ENCODE assay signal across 1 cellular context in the genomic region with DNA sequence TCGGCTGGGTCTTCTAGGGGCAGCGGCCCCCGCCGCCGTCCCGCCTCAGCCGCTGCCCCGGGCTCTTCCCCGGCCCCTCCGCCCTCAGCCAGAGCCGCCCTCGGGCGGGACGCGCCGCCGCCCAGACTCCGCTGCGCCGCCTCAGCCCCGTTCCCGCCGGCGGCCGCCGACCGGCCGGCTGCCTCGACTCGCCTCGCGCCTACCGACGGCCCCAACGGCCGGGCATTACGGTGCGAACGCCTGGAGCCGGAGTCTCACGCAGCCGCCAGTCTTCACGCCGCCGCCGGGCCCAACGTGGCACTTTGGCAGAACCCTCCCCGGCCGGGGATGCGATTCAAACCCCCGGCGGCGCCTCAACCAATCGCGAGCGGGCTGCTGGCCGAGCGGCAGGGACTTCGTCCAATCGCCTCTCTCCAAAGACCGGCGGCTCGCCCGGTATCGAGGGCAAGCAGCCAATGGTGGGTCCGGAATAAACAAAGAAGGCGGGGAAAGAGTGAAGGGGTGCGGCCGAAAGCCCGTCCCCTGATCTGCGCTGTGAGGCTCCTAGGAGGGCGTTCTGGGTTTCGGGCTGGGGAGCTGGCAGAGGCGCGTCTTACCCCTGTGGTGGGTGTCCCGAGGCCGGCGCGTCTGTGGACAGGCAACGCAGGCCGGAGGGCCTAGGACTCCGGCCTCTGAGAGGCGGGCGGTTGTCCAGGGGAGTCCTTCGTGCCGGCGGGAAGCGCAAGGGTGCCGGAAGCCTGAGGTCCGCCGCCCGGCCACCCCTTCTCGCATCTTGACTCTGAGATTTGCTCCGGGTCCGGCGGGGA.
TF ChIP-seq lines count a peak whose summit lies in the region.

TSS of gene CDR2 (minus strand) at position 309 of the 806 bp plus-strand sequence. CDS start 310 bp downstream, outside the sequence.

TF ChIP-seq in HepG2, 621 proteins besides CTCF, POLR2A, EP300 and RAD21 (continued from another document and continues in another):
- peak; percentile 51; the same call in 1 of the 2 replicates for TF ChIP-seq NCOR1 (IDR thresholded peaks at IDR 0.05; ENCODE audit: borderline replicate concordance, low read length)
- TF ChIP-seq MAFK (conservative IDR thresholded peaks at IDR 0.05 in 1 of 2, IDR thresholded peaks at IDR 0.05 in 1 of 2; ENCODE audit: low read length in 2 of 2), result no peak
- peak; percentile 65 for TF ChIP-seq ZNF143 (CRISPR knock-in tag; IDR thresholded peaks at IDR 0.05)
- no peak for TF ChIP-seq ZNF589 (CRISPR knock-in tag; conservative IDR thresholded peaks at IDR 0.05)
- TF ChIP-seq ZNF7 (CRISPR knock-in tag; IDR thresholded peaks at IDR 0.05), result no peak
- TF ChIP-seq HHEX (CRISPR knock-in tag; IDR thresholded peaks at IDR 0.05), result no peak
- TF ChIP-seq EZH2 (conservative IDR thresholded peaks at IDR 0.05; ENCODE audit: low read depth, low read length), result no peak
- TF ChIP-seq, protein P1, sequence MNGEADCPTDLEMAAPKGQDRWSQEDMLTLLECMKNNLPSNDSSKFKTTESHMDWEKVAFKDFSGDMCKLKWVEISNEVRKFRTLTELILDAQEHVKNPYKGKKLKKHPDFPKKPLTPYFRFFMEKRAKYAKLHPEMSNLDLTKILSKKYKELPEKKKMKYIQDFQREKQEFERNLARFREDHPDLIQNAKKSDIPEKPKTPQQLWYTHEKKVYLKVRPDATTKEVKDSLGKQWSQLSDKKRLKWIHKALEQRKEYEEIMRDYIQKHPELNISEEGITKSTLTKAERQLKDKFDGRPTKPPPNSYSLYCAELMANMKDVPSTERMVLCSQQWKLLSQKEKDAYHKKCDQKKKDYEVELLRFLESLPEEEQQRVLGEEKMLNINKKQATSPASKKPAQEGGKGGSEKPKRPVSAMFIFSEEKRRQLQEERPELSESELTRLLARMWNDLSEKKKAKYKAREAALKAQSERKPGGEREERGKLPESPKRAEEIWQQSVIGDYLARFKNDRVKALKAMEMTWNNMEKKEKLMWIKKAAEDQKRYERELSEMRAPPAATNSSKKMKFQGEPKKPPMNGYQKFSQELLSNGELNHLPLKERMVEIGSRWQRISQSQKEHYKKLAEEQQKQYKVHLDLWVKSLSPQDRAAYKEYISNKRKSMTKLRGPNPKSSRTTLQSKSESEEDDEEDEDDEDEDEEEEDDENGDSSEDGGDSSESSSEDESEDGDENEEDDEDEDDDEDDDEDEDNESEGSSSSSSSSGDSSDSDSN (CRISPR knock-in tag; IDR thresholded peaks at IDR 0.05), result peak; percentile 97
- peak; percentile 57; the same call in 1 of the 2 replicates for TF ChIP-seq CERS6 (CRISPR knock-in tag; IDR thresholded peaks at IDR 0.05)
- TF ChIP-seq PAX8 (CRISPR knock-in tag; IDR thresholded peaks at IDR 0.05; ENCODE audit: borderline replicate concordance), result 0 out of 2 replicates have a peak, but pooled peaks have one; percentile 48
- TF ChIP-seq CCAR2 (optimal IDR thresholded peaks at IDR 0.05; ENCODE audit: low read depth, low read length), result no peak
- TF ChIP-seq ZNF318 (CRISPR knock-in tag; IDR thresholded peaks at IDR 0.05), result peak; percentile 25; the same call in 1 of the 2 replicates
- TF ChIP-seq TARDBP (CRISPR knock-in tag; IDR thresholded peaks at IDR 0.05), result no peak; the same call in 1 of the 2 replicates
- TF ChIP-seq PHF8 (CRISPR knock-in tag; IDR thresholded peaks at IDR 0.05), result peak; percentile 91
- TF ChIP-seq ZNF607 (CRISPR knock-in tag; IDR thresholded peaks at IDR 0.05; ENCODE audit: borderline replicate concordance), result peak; percentile 30; the same call in 1 of the 2 replicates
- no peak; the same call in 1 of the 2 replicates for TF ChIP-seq NR0B2 (CRISPR knock-in tag; IDR thresholded peaks at IDR 0.05)
- TF ChIP-seq ZNF232 (CRISPR knock-in tag; IDR thresholded peaks at IDR 0.05; ENCODE audit: borderline replicate concordance), result peak; percentile 86
- TF ChIP-seq, protein P2, sequence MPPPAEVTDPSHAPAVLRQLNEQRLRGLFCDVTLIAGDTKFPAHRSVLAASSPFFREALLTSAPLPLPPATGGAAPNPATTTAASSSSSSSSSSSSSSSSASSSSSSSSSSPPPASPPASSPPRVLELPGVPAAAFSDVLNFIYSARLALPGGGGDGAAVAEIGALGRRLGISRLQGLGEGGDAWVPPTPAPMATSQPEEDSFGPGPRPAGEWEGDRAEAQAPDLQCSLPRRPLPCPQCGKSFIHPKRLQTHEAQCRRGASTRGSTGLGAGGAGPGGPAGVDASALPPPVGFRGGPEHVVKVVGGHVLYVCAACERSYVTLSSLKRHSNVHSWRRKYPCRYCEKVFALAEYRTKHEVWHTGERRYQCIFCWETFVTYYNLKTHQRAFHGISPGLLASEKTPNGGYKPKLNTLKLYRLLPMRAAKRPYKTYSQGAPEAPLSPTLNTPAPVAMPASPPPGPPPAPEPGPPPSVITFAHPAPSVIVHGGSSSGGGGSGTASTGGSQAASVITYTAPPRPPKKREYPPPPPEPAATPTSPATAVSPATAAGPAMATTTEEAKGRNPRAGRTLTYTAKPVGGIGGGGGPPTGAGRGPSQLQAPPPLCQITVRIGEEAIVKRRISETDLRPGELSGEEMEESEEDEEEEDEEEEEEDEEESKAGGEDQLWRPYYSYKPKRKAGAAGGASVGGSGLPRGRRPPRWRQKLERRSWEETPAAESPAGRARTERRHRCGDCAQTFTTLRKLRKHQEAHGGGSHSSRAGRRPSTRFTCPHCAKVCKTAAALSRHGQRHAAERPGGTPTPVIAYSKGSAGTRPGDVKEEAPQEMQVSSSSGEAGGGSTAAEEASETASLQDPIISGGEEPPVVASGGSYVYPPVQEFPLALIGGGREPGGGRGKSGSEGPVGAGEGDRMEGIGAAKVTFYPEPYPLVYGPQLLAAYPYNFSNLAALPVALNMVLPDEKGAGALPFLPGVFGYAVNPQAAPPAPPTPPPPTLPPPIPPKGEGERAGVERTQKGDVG (CRISPR knock-in tag; IDR thresholded peaks at IDR 0.05; ENCODE audit: borderline replicate concordance), result peak; percentile 52; the same call in 1 of the 2 replicates
- peak; percentile 33; the same call in 1 of the 2 replicates for TF ChIP-seq CEBPZ (IDR thresholded peaks at IDR 0.05; ENCODE audit: low read length)
- no peak for TF ChIP-seq SMARCE1 (IDR thresholded peaks at IDR 0.05; ENCODE audit: borderline replicate concordance)
- no peak for TF ChIP-seq RFX3 (CRISPR knock-in tag; IDR thresholded peaks at IDR 0.05)
- TF ChIP-seq GLMP (CRISPR knock-in tag; IDR thresholded peaks at IDR 0.05; ENCODE audit: borderline replicate concordance), result no peak
- TF ChIP-seq U2AF1 (optimal IDR thresholded peaks at IDR 0.05; ENCODE audit: low read depth, low read length), result peak; percentile 86
- no peak for TF ChIP-seq REL (CRISPR knock-in tag; conservative IDR thresholded peaks at IDR 0.05)
- peak; percentile 79; the same call in 1 of the 2 replicates for TF ChIP-seq SMAD1 (CRISPR knock-in tag; IDR thresholded peaks at IDR 0.05; ENCODE audit: borderline replicate concordance, low read depth)
- peak; percentile 68 for TF ChIP-seq GATA4 (IDR thresholded peaks at IDR 0.05; ENCODE audit: borderline replicate concordance, low read depth)
- no peak for TF ChIP-seq ARHGAP35 (CRISPR knock-in tag; IDR thresholded peaks at IDR 0.05; ENCODE audit: borderline replicate concordance)
- TF ChIP-seq ZNF672 (CRISPR knock-in tag; IDR thresholded peaks at IDR 0.05), result no peak
- TF ChIP-seq NCOA2 (CRISPR knock-in tag; IDR thresholded peaks at IDR 0.05), result peak; percentile 55
- TF ChIP-seq TGIF2 (CRISPR knock-in tag; IDR thresholded peaks at IDR 0.05), result peak; percentile 74
